ENCODE assay signal across 1 cellular context in the genomic region with DNA sequence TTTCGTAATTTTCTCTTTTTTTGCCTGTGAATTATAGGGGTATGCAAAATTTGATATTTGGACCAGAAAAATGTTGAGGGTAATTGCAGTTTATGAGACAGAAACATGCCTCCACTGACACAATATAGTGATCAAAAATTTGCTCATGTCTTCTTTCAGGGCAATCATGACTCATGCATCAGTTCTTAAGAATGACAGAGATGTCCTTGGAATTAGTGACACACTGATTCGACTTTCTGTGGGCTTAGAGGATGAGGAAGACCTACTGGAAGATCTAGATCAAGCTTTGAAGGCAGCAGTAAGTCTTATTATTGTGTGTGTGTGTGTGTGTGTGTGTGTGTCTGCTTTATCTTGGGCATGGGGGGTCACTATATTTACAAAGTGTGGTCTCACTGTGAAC.
A peak's percentile ranks its signal among the peaks of the same experiment; 100 is the strongest.
TF ChIP-seq lines count a peak whose summit lies in the region.

No MANE protein-coding gene starts in this region.

TF ChIP-seq in A549, 52 proteins besides CTCF, POLR2A, EP300 and RAD21:
- TF ChIP-seq FOSB (CRISPR knock-in tag; IDR thresholded peaks at IDR 0.05) = no peak
- TF ChIP-seq, protein P1, sequence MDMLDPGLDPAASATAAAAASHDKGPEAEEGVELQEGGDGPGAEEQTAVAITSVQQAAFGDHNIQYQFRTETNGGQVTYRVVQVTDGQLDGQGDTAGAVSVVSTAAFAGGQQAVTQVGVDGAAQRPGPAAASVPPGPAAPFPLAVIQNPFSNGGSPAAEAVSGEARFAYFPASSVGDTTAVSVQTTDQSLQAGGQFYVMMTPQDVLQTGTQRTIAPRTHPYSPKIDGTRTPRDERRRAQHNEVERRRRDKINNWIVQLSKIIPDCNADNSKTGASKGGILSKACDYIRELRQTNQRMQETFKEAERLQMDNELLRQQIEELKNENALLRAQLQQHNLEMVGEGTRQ (IDR thresholded peaks at IDR 0.05) = no peak
- TF ChIP-seq FOSL2 (IDR thresholded peaks at IDR 0.05) = no peak
- TF ChIP-seq FOSL2 (CRISPR knock-in tag; IDR thresholded peaks at IDR 0.05) = peak; percentile 30; the same call in 1 of the 2 replicates
